In the genomic region with DNA sequence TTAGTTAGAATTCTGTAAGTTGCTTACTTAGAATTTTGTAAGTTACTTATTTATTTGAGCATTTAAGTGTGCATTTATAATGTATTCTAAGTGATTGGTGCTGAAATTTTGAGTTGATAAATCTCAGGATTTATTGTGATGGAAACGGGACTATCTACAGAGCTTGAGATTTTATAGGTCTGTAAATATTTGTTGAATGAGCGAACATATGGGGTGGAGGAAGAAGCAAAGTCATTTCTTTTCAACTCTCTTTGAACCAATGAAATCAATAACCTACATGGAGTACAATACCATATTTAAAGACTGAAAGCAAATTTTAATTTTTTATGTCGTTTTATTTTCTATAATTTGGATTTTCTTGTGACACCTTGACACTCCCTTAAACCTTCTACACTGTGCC, we compare ENCODE assay signal across 16 cellular contexts.
DNase-seq lines count a peak whose midpoint lies in the region; TF ChIP-seq lines count a peak whose summit lies in the region.
"Had no signal": no experiment of that assay in that cellular context is flagged by ENCODE, and none has a peak within 500 bp of the region (broad histone marks: within the 10 kb centered on the region; RNA-seq: fewer than 3 reads in every experiment).

No MANE protein-coding gene starts in this region.

- H3K9ac ChIP-seq in Karpas-422 (ENCODE audit: low read length) = no peak overlapping the region
- H3K9ac ChIP-seq: BLaER1 had no signal

- H3K36me3 ChIP-seq in Karpas-422 (ENCODE audit: insufficient read depth, low read length) = no peaks in the 10 kb centered on the region
- H3K36me3 ChIP-seq: BLaER1 had no signal

- H3K4me1 ChIP-seq in Karpas-422 (ENCODE audit: low read length) = no peaks in the 10 kb centered on the region
- H3K4me1 ChIP-seq: BLaER1 had no signal

- H3K27ac ChIP-seq in VCaP (peak overlapping the region; percentile 76; the same call in 1 of the 2 replicates), Karpas-422 (ENCODE audit: low read length) (no peak overlapping the region)
- H3K27ac ChIP-seq: 22Rv1, BLaER1 had no signal

- H3K9me2 ChIP-seq in Karpas-422 (replicated peaks; ENCODE audit: insufficient read depth, low read length) = no peaks in the 10 kb centered on the region

- H3K4me3 ChIP-seq in Karpas-422 (ENCODE audit: low read length) = no peak overlapping the region
- H3K4me3 ChIP-seq: BLaER1, GM12878, GM23338 had no signal

- no peaks in the 10 kb centered on the region for H3K9me3 ChIP-seq in Karpas-422 (ENCODE audit: low read length)
- H3K9me3 ChIP-seq: BLaER1 had no signal

- H3K4me2 ChIP-seq in Karpas-422 (ENCODE audit: low read depth, low read length, poor library complexity, severe bottlenecking) = no peak overlapping the region
- H3K4me2 ChIP-seq: BLaER1, GM23338 had no signal

- no peaks in the 10 kb centered on the region for H3K79me2 ChIP-seq in Karpas-422 (ENCODE audit: low read length)

- DNase-seq in DMS 273 (lab: John Stamatoyannopoulos, UW; ENCODE audit: unreplicated experiment) (peak; percentile 50), DMS 273 treated with DMSO at 0.1 percent for 48 hours (lab: John Stamatoyannopoulos, UW) (no peak), NCI-H748 (lab: John Stamatoyannopoulos, UW; ENCODE audit: unreplicated experiment) (peak; percentile 34), NCI-H748 treated with DMSO at 0.1 percent for 48 hours (lab: John Stamatoyannopoulos, UW) (no peak), NCI-H1417 (lab: John Stamatoyannopoulos, UW) (no peak), Karpas-422 (no peak)
- DNase-seq: CD4-positive, CD25-positive, alpha-beta regulatory T cell; CD8-positive, alpha-beta T cell; EL; GDM1; H9 had no signal

- H4K20me1 ChIP-seq in Karpas-422 (ENCODE audit: insufficient read depth, low read depth, low read length) = no peaks in the 10 kb centered on the region
- H4K20me1 ChIP-seq: BLaER1 had no signal

- no peak overlapping the region for H2AFZ ChIP-seq in Karpas-422 (ENCODE audit: low read length)
- H2AFZ ChIP-seq: GM23338 had no signal

- H3K27me3 ChIP-seq in Karpas-422 (ENCODE audit: low read length) = no peaks in the 10 kb centered on the region
- H3K27me3 ChIP-seq: BLaER1 had no signal

- TF ChIP-seq CTCF in VCaP (conservative IDR thresholded peaks at IDR 0.05) = no peak

Comparison
In these comparisons a context has a peak if more than half of its experiments do, and no peak if none do; other contexts are left out.
1. DNase-seq: peak in DMS 273 (single experiment) and NCI-H748 (single experiment); none in DMS 273 treated with DMSO at 0.1 percent for 48 hours (single experiment), NCI-H748 treated with DMSO at 0.1 percent for 48 hours (single experiment), NCI-H1417 (0 of 3) and Karpas-422 (single experiment).